ENCODE assay signal across 27 cellular contexts in genomic region chr2:169565686-169566085, GRCh38. TPM values are rescaled to one million over a fixed set of nuclear protein-coding genes. Genes with fewer than 3 reads are reported as not detected.
"Had no signal": no experiment of that assay in that cellular context is flagged by ENCODE, and none has a peak within 500 bp of the region (broad histone marks: within the 10 kb centered on the region; RNA-seq: fewer than 3 reads in every experiment).

No MANE protein-coding gene starts in this region.

- H3K4me3 ChIP-seq: hepatocyte, lower lobe of right lung, neural progenitor cell, right atrium auricular region, right lobe of liver, smooth muscle cell, tibial nerve, uterus had no signal

- H3K36me3 ChIP-seq: neutrophil, right atrium auricular region, right lobe of liver, uterus had no signal

- H3K27me3 ChIP-seq: hepatocyte, neural progenitor cell, neutrophil, right atrium auricular region, right lobe of liver, tibial nerve, uterus had no signal

- H3K4me2 ChIP-seq: hepatocyte, neural progenitor cell, smooth muscle cell had no signal

- H2AFZ ChIP-seq: hepatocyte, neural progenitor cell, parathyroid adenoma had no signal

- H3K79me2 ChIP-seq: parathyroid adenoma had no signal

- H3K9me3 ChIP-seq: lower lobe of right lung, neutrophil, right atrium auricular region, right lobe of liver, tibial nerve, uterus had no signal

- DNase-seq: islet precursor cell; kidney glomerular epithelial cell; left cardiac atrium; lower lobe of right lung; mesendoderm; naive B cell; natural killer cell; nephron progenitor cell; occipital lobe; right lobe of liver; stimulated activated CD4-positive, alpha-beta T cell treated with anti-CD3 and anti-CD28 coated beads, Interleukin-1b, Interleukin-23, amount 100 ng/mL, for 48 hours; stimulated activated CD4-positive, alpha-beta T cell treated with anti-CD3 and anti-CD28 coated beads, Interleukin-2, amount 100 ng/mL, for 48 hours; stimulated activated CD4-positive, alpha-beta T cell treated with anti-CD3 and anti-CD28 coated beads, Interleukin-4, amount 100 ng/mL, for 4 hours; stimulated activated CD8-positive, alpha-beta memory T cell treated with anti-CD3 and anti-CD28 coated beads, Interleukin-4, amount 100 ng/mL, for 48 hours; stimulated activated naive CD4-positive, alpha-beta T cell treated with Interleukin-2 at 50 U/mL for 16 hours; stimulated activated naive CD8-positive, alpha-beta T cell treated with anti-CD3 and anti-CD28 coated beads, Interleukin-15, amount 100 ng/mL, for 72 hours; substantia nigra; uterus had no signal

- ATAC-seq: left cardiac atrium; left lobe of liver; lower lobe of right lung; natural killer cell; right lobe of liver; stimulated activated memory B cell treated with anti-CD40 and anti-IgM and Interleukin-4, amounts not matched to agents 10 μg/mL and 1 μg/mL and 100 μg/mL, for 72 hours; stimulated activated naive CD8-positive, alpha-beta T cell treated with anti-CD3 and anti-CD28 coated beads, Interleukin-15, amount 100 ng/mL, for 72 hours had no signal

- H3K9ac ChIP-seq: neural progenitor cell, parathyroid adenoma had no signal

- H3K4me1 ChIP-seq: lower lobe of right lung, neural progenitor cell, parathyroid adenoma, right atrium auricular region, right lobe of liver, tibial nerve, uterus had no signal

- H3K27ac ChIP-seq: hepatocyte, lower lobe of right lung, neural progenitor cell, neutrophil, parathyroid adenoma, right atrium auricular region, right lobe of liver, tibial nerve, uterus had no signal

RNA-seq across cellular contexts. Expression of gene KLHL41, which starts 56.2 kb away (rescaled TPM):
- total RNA-seq: natural killer cell, smooth muscle cell had no signal
- polyA plus RNA-seq: smooth muscle cell had no signal
